In the genomic region with DNA sequence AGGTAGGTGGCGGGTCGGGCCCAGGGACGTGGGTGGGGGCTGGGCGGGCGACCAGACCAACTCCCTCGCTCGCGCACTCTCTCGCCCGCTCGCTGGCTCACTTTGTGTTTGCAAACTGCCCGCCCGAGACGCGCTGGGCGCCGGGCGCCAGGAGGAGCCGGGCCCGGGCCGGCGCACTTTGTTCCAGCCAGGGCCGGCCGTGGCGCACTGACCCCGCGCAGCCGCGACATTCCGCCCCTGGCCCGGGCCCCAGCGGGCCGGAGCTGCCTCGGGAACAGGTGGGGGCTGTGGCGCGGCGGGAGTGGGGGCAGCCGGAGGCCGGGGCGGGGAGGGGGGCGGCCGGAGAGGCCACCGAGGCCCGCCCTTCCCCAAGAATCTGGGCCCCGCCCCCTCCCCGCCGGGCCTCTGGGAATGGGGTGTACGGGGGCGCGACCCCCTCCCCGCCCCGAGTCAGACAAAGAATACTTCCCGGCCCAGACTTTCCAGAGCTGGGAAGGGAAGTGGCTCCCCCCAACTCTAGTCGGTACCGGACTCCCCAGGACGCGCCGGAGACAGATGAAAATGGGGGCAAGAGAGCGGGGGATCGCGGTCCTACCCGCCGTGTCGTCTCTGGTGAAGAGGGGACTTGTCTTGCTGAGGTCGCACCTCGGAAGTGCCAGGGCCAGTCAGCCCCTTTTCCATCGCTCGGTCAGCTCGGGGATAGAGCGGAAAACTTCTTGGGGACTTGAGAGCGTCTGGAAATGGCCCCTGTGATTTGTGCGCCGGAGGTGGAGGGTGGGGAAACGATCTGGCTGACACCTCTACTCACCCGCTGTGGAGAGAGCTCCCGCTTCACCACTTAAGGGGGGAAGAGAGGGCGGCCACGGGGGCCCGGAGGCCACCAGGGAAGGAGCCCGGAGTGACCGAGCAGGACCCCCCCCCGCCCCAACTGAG, we compare ENCODE assay signal across 2 cellular contexts.
TF ChIP-seq lines count a peak whose summit lies in the region.

No MANE protein-coding gene starts in this region.

TF ChIP-seq in IMR-90, 13 proteins besides CTCF, POLR2A, EP300 and RAD21:
- no peak for TF ChIP-seq SMC3 (IDR thresholded peaks at IDR 0.05; ENCODE audit: low read depth, low read length)
- no peak for TF ChIP-seq MAFK (IDR thresholded peaks at IDR 0.05; ENCODE audit: low read depth, low read length)
- no peak for TF ChIP-seq RFX5 (IDR thresholded peaks at IDR 0.05; ENCODE audit: low read depth, low read length)
- TF ChIP-seq MXI1 (IDR thresholded peaks at IDR 0.05; ENCODE audit: borderline replicate concordance, low read depth, low read length), result no peak
- no peak for TF ChIP-seq FOS (IDR thresholded peaks at IDR 0.05; ENCODE audit: low read depth, low read length)
- 0 out of 2 replicates have a peak, but pooled peaks have one; percentile 24 for TF ChIP-seq MAZ (IDR thresholded peaks at IDR 0.05; ENCODE audit: borderline replicate concordance, low read depth, low read length)
- TF ChIP-seq BHLHE40 (IDR thresholded peaks at IDR 0.05; ENCODE audit: low read depth, low read length), result no peak
- TF ChIP-seq CEBPB (IDR thresholded peaks at IDR 0.05; ENCODE audit: low read depth, low read length), result no peak

TF ChIP-seq in GM12891, 5 proteins besides CTCF, POLR2A, EP300 and RAD21:
- TF ChIP-seq POU2F2 (IDR thresholded peaks at IDR 0.05; ENCODE audit: low read depth, low read length) (no peak), PAX5 (IDR thresholded peaks at IDR 0.05; ENCODE audit: insufficient read depth, low read length, severe bottlenecking) (no peak)
